ENCODE assay signal across 15 cellular contexts in the genomic region with DNA sequence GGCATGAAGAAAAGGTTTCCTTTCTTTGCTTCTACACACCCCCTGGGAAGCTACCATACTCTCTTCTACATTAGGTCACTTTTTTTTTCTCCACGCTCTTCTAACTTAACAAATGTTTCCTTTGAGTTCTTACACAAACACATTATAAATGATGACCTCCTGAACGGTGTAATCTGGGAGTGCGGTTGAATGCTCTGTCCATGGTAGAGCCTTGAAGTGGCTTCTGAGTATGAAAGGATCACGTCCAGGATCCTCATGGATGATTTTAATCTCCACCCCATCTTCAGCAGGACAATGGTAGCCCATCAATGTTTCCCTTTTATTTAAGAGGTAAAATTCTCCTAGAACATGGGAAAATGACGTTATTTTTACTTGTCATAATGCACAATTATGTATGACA.
DNase-seq lines count a peak whose midpoint lies in the region; ATAC-seq, FAIRE-seq and TF ChIP-seq lines count a peak whose summit lies in the region.
"Had no signal": no experiment of that assay in that cellular context is flagged by ENCODE, and none has a peak within 500 bp of the region (broad histone marks: within the 10 kb centered on the region; RNA-seq: fewer than 3 reads in every experiment).

No MANE protein-coding gene starts in this region.

- H4K20me1 ChIP-seq in SK-N-SH (ENCODE audit: insufficient read depth) = no peaks in the 10 kb centered on the region

- H3K27me3 ChIP-seq in SK-N-SH (ENCODE audit: insufficient read depth) = no peaks in the 10 kb centered on the region

- TF ChIP-seq CTCF in SK-N-SH (IDR thresholded peaks at IDR 0.05) (no peak), D721Med (IDR thresholded peaks at IDR 0.05; ENCODE audit: insufficient read depth, missing control alignments) (no peak)

- TF ChIP-seq RAD21 in SK-N-SH (IDR thresholded peaks at IDR 0.05; ENCODE audit: low read length) = no peak

- ATAC-seq in SK-N-SH treated with all-trans-retinoic acid at 6 μM for 48 hours = no peak
- ATAC-seq in Right ventricle myocardium inferior = no peak
- ATAC-seq: A549 had no signal

- H3K4me2 ChIP-seq in SK-N-SH = no peak overlapping the region
- H3K4me2 ChIP-seq: A549 had no signal

- H3K36me3 ChIP-seq in SK-N-SH (replicated peaks in 1 of 2; ENCODE audit: control insufficient read depth in 1 of 2, insufficient read depth in 2 of 2, low read length in 1 of 2) = no peaks in the 10 kb centered on the region

- H3K9me3 Mint-ChIP-seq in activated naive CD4-positive, alpha-beta T cell treated with anti-CD3 and anti-CD28 coated beads, Interleukin-2, amount 10 ng/mL, durations not matched to agents 7 days and 5 days = peaks cover 4% of the 10 kb centered on the region
- H3K9me3 Mint-ChIP-seq: H9 had no signal

- no peak overlapping the region for H3K27ac Mint-ChIP-seq in activated naive CD4-positive, alpha-beta T cell treated with anti-CD3 and anti-CD28 coated beads, Interleukin-2, amount 10 ng/mL, durations not matched to agents 7 days and 5 days
- H3K27ac Mint-ChIP-seq: CD4-positive, alpha-beta T cell; H9 had no signal

- no peak overlapping the region for H3K4me3 ChIP-seq in SK-N-SH (ENCODE audit: low read depth in 2 of 2, low read length in 1 of 2)
- H3K4me3 ChIP-seq: A549 had no signal

- no peaks in the 10 kb centered on the region for H3F3A ChIP-seq in SK-N-SH (replicated peaks; ENCODE audit: insufficient read depth)

- TF ChIP-seq EP300 in SK-N-SH (IDR thresholded peaks at IDR 0.05; ENCODE audit: borderline replicate concordance in 1 of 2, low read depth in 1 of 2, low read length in 1 of 2) = no peak

- no peaks in the 10 kb centered on the region for H3K4me1 Mint-ChIP-seq in activated naive CD4-positive, alpha-beta T cell treated with anti-CD3 and anti-CD28 coated beads, Interleukin-2, amount 10 ng/mL, durations not matched to agents 7 days and 5 days
- H3K4me1 Mint-ChIP-seq: H9 had no signal

- intact Hi-C loops in Right ventricle myocardium inferior (cut with DNase I) = no loop called here

- POLR2A ChIA-PET in SK-N-SH (lab: Yijun Ruan, JAX) = no interaction called here

- no peaks in the 10 kb centered on the region for H3K36me3 Mint-ChIP-seq in activated naive CD4-positive, alpha-beta T cell treated with anti-CD3 and anti-CD28 coated beads, Interleukin-2, amount 10 ng/mL, durations not matched to agents 7 days and 5 days

- WGBS in SK-N-SH (ENCODE audit: low lambda C conversion rate) = 33% methylated on average over 5 of the region's 5 CpGs

- FAIRE-seq in D721Med (lab: Jason Lieb, UNC) = no peak
- FAIRE-seq: A549 had no signal

- no peaks in the 10 kb centered on the region for H3K4me1 ChIP-seq in SK-N-SH (ENCODE audit: control insufficient read depth in 1 of 2, insufficient read depth in 2 of 2, low read depth in 1 of 2, low read length in 1 of 2)
- H3K4me1 ChIP-seq: A549 had no signal

- no peaks in the 10 kb centered on the region for H3K9me2 ChIP-seq in SK-N-SH

- no peak overlapping the region for H3K4me3 Mint-ChIP-seq in activated naive CD4-positive, alpha-beta T cell treated with anti-CD3 and anti-CD28 coated beads, Interleukin-2, amount 10 ng/mL, durations not matched to agents 7 days and 5 days
- H3K4me3 Mint-ChIP-seq: CD4-positive, alpha-beta T cell; H9 had no signal

- DNase-seq in SK-N-SH (no peak), SK-MEL-5 (ENCODE audit: low read depth, low spot score) (peak; percentile 59), foreskin melanocyte (peak; percentile 6), D721Med (ENCODE audit: insufficient read length, low spot score) (no peak), Right ventricle myocardium inferior (ENCODE audit: missing footprints) (no peak)
- DNase-seq in activated naive CD4-positive, alpha-beta T cell treated with anti-CD3 and anti-CD28 coated beads, Interleukin-2, amount 10 ng/mL, durations not matched to agents 7 days and 5 days = no peak
- DNase-seq: AML-193; CD4-positive, alpha-beta T cell; DMS79 treated with DMSO at 0.1 percent for 48 hours; GF-D8; H9 had no signal

- CTCF ChIA-PET in SK-N-SH (lab: Yijun Ruan, JAX) = no interaction called here
- CTCF ChIA-PET in activated naive CD4-positive, alpha-beta T cell treated with anti-CD3 and anti-CD28 coated beads, Interleukin-2, amount 10 ng/mL, durations not matched to agents 7 days and 5 days (lab: Charles Lee) = no interaction called here

- no peak overlapping the region for H2AFZ ChIP-seq in SK-N-SH (ENCODE audit: low read depth)

- no peak overlapping the region for H3K27ac ChIP-seq in SK-N-SH (ENCODE audit: low read depth in 2 of 2, low read length in 1 of 2)
- H3K27ac ChIP-seq: 22Rv1, A549, C4-2B had no signal

- no peaks in the 10 kb centered on the region for H3K79me2 ChIP-seq in SK-N-SH (ENCODE audit: insufficient read depth)

- in situ Hi-C loops in SK-MEL-5 (cut with HindIII; ENCODE audit: low pct_unique_long_range_greater_than_20kb, low sequenced_read_pairs) = no loop called here

- H3K9ac ChIP-seq in SK-N-SH = no peak overlapping the region

- H3K9me3 ChIP-seq in SK-N-SH = no peaks in the 10 kb centered on the region
- H3K9me3 ChIP-seq: A549 had no signal

- no peaks in the 10 kb centered on the region for H3K27me3 Mint-ChIP-seq in activated naive CD4-positive, alpha-beta T cell treated with anti-CD3 and anti-CD28 coated beads, Interleukin-2, amount 10 ng/mL, durations not matched to agents 7 days and 5 days
- H3K27me3 Mint-ChIP-seq: CD4-positive, alpha-beta T cell had no signal

TF ChIP-seq in SK-N-SH, 30 proteins besides CTCF, POLR2A, EP300 and RAD21:
- TF ChIP-seq, protein P1, sequence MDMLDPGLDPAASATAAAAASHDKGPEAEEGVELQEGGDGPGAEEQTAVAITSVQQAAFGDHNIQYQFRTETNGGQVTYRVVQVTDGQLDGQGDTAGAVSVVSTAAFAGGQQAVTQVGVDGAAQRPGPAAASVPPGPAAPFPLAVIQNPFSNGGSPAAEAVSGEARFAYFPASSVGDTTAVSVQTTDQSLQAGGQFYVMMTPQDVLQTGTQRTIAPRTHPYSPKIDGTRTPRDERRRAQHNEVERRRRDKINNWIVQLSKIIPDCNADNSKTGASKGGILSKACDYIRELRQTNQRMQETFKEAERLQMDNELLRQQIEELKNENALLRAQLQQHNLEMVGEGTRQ (IDR thresholded peaks at IDR 0.05; ENCODE audit: borderline replicate concordance, low read depth, low read length) = no peak
- peak; percentile 80 for TF ChIP-seq REST (IDR thresholded peaks at IDR 0.05; ENCODE audit: low read depth, low read length)

TF ChIP-seq in SK-N-SH treated with all-trans-retinoic acid at 6 μM for 48 hours, 23 proteins besides CTCF, POLR2A, EP300 and RAD21 (continues in another document):
- TF ChIP-seq TCF4 (CRISPR knock-in tag; IDR thresholded peaks at IDR 0.05; ENCODE audit: borderline replicate concordance) = no peak
- TF ChIP-seq TOX (CRISPR knock-in tag; IDR thresholded peaks at IDR 0.05; ENCODE audit: borderline replicate concordance) = no peak
- TF ChIP-seq ZC3H10 (CRISPR knock-in tag; IDR thresholded peaks at IDR 0.05) = no peak
- TF ChIP-seq PPARA (CRISPR knock-in tag; IDR thresholded peaks at IDR 0.05; ENCODE audit: borderline replicate concordance) = no peak
- TF ChIP-seq BACH2 (CRISPR knock-in tag; IDR thresholded peaks at IDR 0.05; ENCODE audit: borderline replicate concordance) = no peak
- no peak for TF ChIP-seq GLIS3 (CRISPR knock-in tag; IDR thresholded peaks at IDR 0.05)
- TF ChIP-seq SNAI2 (CRISPR knock-in tag; IDR thresholded peaks at IDR 0.05) = no peak
- no peak for TF ChIP-seq OSR1 (CRISPR knock-in tag; IDR thresholded peaks at IDR 0.05)
- TF ChIP-seq, protein P2, sequence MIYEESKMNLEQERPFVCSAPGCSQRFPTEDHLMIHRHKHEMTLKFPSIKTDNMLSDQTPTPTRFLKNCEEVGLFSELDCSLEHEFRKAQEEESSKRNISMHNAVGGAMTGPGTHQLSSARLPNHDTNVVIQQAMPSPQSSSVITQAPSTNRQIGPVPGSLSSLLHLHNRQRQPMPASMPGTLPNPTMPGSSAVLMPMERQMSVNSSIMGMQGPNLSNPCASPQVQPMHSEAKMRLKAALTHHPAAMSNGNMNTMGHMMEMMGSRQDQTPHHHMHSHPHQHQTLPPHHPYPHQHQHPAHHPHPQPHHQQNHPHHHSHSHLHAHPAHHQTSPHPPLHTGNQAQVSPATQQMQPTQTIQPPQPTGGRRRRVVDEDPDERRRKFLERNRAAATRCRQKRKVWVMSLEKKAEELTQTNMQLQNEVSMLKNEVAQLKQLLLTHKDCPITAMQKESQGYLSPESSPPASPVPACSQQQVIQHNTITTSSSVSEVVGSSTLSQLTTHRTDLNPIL (CRISPR knock-in tag; IDR thresholded peaks at IDR 0.05; ENCODE audit: low read depth) = no peak
- TF ChIP-seq, protein P3, sequence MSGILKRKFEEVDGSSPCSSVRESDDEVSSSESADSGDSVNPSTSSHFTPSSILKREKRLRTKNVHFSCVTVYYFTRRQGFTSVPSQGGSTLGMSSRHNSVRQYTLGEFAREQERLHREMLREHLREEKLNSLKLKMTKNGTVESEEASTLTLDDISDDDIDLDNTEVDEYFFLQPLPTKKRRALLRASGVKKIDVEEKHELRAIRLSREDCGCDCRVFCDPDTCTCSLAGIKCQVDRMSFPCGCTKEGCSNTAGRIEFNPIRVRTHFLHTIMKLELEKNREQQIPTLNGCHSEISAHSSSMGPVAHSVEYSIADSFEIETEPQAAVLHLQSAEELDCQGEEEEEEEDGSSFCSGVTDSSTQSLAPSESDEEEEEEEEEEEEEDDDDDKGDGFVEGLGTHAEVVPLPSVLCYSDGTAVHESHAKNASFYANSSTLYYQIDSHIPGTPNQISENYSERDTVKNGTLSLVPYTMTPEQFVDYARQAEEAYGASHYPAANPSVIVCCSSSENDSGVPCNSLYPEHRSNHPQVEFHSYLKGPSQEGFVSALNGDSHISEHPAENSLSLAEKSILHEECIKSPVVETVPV (CRISPR knock-in tag; IDR thresholded peaks at IDR 0.05) = no peak
- no peak for TF ChIP-seq ZNF70 (CRISPR knock-in tag; IDR thresholded peaks at IDR 0.05)

Comparison
In these comparisons a context has a peak if more than half of its experiments do, and no peak if none do; other contexts are left out.
1. DNase-seq: peak in SK-MEL-5 (single experiment) and foreskin melanocyte (single experiment); none in SK-N-SH (single experiment), D721Med (single experiment), activated naive CD4-positive, alpha-beta T cell treated with anti-CD3 and anti-CD28 coated beads, Interleukin-2, amount 10 ng/mL, durations not matched to agents 7 days and 5 days (single experiment) and Right ventricle myocardium inferior (single experiment).